In the genomic region with DNA sequence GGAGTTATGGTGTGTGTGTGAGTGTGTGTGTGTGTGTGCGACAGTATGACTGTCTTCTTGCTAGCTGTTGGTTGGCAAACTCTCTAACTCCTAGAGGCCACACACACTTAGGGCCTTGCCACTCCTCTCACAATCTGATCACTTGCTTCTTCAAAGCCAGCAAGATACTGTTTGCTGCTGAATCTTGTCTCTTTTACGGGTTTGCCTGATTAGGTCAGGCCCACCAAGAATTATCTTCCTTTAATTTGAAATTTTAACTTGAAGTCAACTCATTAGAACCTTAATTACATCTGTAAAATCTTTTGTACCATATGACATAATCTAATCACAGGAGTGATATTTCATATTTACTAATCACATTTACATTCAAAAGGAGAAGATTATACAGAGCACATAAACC, we compare ENCODE assay signal across 3 cellular contexts.
TF ChIP-seq lines count a peak whose summit lies in the region.

No MANE protein-coding gene starts in this region.

TF ChIP-seq in HEK293, 187 proteins besides CTCF, POLR2A, EP300 and RAD21:
- TF ChIP-seq ZNF549 (tag by site-specific recombination; IDR thresholded peaks at IDR 0.05), result no peak
- no peak for TF ChIP-seq ZSCAN18 (tag by site-specific recombination; IDR thresholded peaks at IDR 0.05)
- no peak for TF ChIP-seq YY2 (tag by site-specific recombination; IDR thresholded peaks at IDR 0.05)
- no peak for TF ChIP-seq ZNF76 (tag by site-specific recombination; IDR thresholded peaks at IDR 0.05; ENCODE audit: borderline replicate concordance, low read depth)
- no peak for TF ChIP-seq BCL11B (tag by site-specific recombination; IDR thresholded peaks at IDR 0.05; ENCODE audit: low read depth)
- TF ChIP-seq ZNF10 (tag by site-specific recombination; IDR thresholded peaks at IDR 0.05), result peak; percentile 94

TF ChIP-seq in K562, 482 proteins besides CTCF, POLR2A, EP300 and RAD21:
- TF ChIP-seq ZC3H4 (CRISPR knock-in tag; IDR thresholded peaks at IDR 0.05; ENCODE audit: borderline replicate concordance) (no peak), ETV5 (CRISPR knock-in tag; IDR thresholded peaks at IDR 0.05; ENCODE audit: low read depth) (no peak), ZNF134 (CRISPR knock-in tag; conservative IDR thresholded peaks at IDR 0.05) (peak; percentile 90)

TF ChIP-seq in H1, 55 proteins besides CTCF, POLR2A, EP300 and RAD21:
- TF ChIP-seq CHD1 (IDR thresholded peaks at IDR 0.05; ENCODE audit: low read depth, low read length) (no peak), SAP30 (IDR thresholded peaks at IDR 0.05; ENCODE audit: insufficient read depth, insufficient replicate concordance, low read length) (no peak), POU5F1 (IDR thresholded peaks at IDR 0.05; ENCODE audit: low read depth, low read length) (no peak), JUND (IDR thresholded peaks at IDR 0.05; ENCODE audit: low read length) (no peak), BCL11A (IDR thresholded peaks at IDR 0.05; ENCODE audit: low read depth in 2 of 2, low read length in 2 of 2) (no peak), NANOG (IDR thresholded peaks at IDR 0.05; ENCODE audit: insufficient read depth, low read depth, low read length, poor library complexity, severe bottlenecking) (no peak), BRCA1 (IDR thresholded peaks at IDR 0.05; ENCODE audit: low read depth, low read length) (no peak)
